Comparison of ENCODE assay signal across 8 cellular contexts in genomic region chr2:165293439-165294420, GRCh38. TPM values are rescaled to one million over a fixed set of nuclear protein-coding genes. Genes with fewer than 3 reads are reported as not detected.
DNase-seq lines count a peak whose midpoint lies in the region; ATAC-seq, FAIRE-seq and TF ChIP-seq lines count a peak whose summit lies in the region.

No MANE protein-coding gene starts in this region.

- intact Hi-C loops in esophagus muscularis mucosa (cut with DNase I): loop anchor here (5.0 kb wide), 2 partner anchors 46 to 301 kb away; no protein-coding TSS in a partner anchor
- intact Hi-C loops in posterior vena cava (cut with DNase I): no loop called here

- H3K4me1 ChIP-seq in esophagus muscularis mucosa: peaks cover 0 to 9% (median 4%) of the 10 kb centered on the region in 4 donors

- WGBS in esophagus muscularis mucosa: 24% methylated on average over 6 of the region's 6 CpGs

- no peak for TF ChIP-seq POLR2A in esophagus muscularis mucosa (IDR thresholded peaks at IDR 0.05; ENCODE audit: low read depth)

- H3K27ac ChIP-seq in esophagus muscularis mucosa (replicated peaks in 1 of 4): no peak overlapping the region

- peak; percentile 91 for DNase-seq in DMS153 (lab: John Stamatoyannopoulos, UW)
- DNase-seq in GM19239 (ENCODE audit: insufficient read length, low spot score): peak; percentile 26
- DNase-seq in NCI-H2107 treated with DMSO at 0.1 percent for 48 hours (lab: John Stamatoyannopoulos, UW; ENCODE audit: unreplicated experiment): peak; percentile 83
- no peak for DNase-seq in esophagus muscularis mucosa (ENCODE audit: extremely low spot score)
- peak; percentile 89 for DNase-seq in myocyte (ENCODE audit: low read depth)
- no peak for DNase-seq in posterior vena cava (ENCODE audit: low spot score)

- peak; percentile 100 for ATAC-seq in HG03175 (IDR thresholded peaks at IDR 0.05; ENCODE audit: unreplicated experiment)

- H3K36me3 ChIP-seq in esophagus muscularis mucosa: no peaks in the 10 kb centered on the region

- no peak for TF ChIP-seq EP300 in esophagus muscularis mucosa (IDR thresholded peaks at IDR 0.05)

- FAIRE-seq in GM19239 (lab: Jason Lieb, UNC): peak; percentile 79
- peak; percentile 98 for FAIRE-seq in TTC549 (lab: Jason Lieb, UNC)

- no peaks in the 10 kb centered on the region for H3K27me3 ChIP-seq in esophagus muscularis mucosa

- TF ChIP-seq CTCF in esophagus muscularis mucosa (IDR thresholded peaks at IDR 0.05): peak; percentile 66 to 77 (median 71)

- H3K9me3 ChIP-seq in esophagus muscularis mucosa: no peaks in the 10 kb centered on the region

- H3K4me3 ChIP-seq in esophagus muscularis mucosa: peak overlapping the region in 1 of 4 donors; percentile 12

RNA-seq across cellular contexts. Expression of gene SCN2A, which starts 54.5 kb away (rescaled TPM):
- total RNA-seq in esophagus muscularis mucosa: under 1 TPM; 0.11 to 0.42 (median 0.15) TPM
- 0.56 and 0.68 TPM in 2 replicates for total RNA-seq in myocyte
- polyA plus RNA-seq in myocyte (2012): 0.15 TPM
- 1 to 10 TPM in 1 of 2 donors, under 1 TPM in 1; 0.62 to 1.4 TPM for total RNA-seq in posterior vena cava

Comparison
In these comparisons a context has a peak if more than half of its experiments do, and no peak if none do; other contexts are left out.
1. DNase-seq: peak in DMS153 (single experiment), GM19239 (single experiment), NCI-H2107 treated with DMSO at 0.1 percent for 48 hours (single experiment) and myocyte (single experiment); none in esophagus muscularis mucosa (single experiment) and posterior vena cava (single experiment).